ENCODE assay signal across 28 cellular contexts in genomic region chr10:111962951-111963350, GRCh38.
A peak's percentile ranks its signal among the peaks of the same experiment; 100 is the strongest.
DNase-seq lines count a peak whose midpoint lies in the region; TF ChIP-seq lines count a peak whose summit lies in the region.
"Had no signal": no experiment of that assay in that cellular context is flagged by ENCODE, and none has a peak within 500 bp of the region (broad histone marks: within the 10 kb centered on the region; RNA-seq: fewer than 3 reads in every experiment).

No MANE protein-coding gene starts in this region.

- DNase-seq in LNCaP clone FGC (ENCODE audit: low read depth) (peak; percentile 93), pons (ENCODE audit: low spot score) (no peak), GOT3 (lab: John Stamatoyannopoulos, UW) (no peak)
- DNase-seq: 8988T; ACHN; AML-193; BE2C; C1 segment of cervical spinal cord; Caco-2; Calu3; CD4-positive, alpha-beta memory T cell; CD4-positive, alpha-beta T cell; CD4-positive, CD25-positive, alpha-beta regulatory T cell; CD8-positive, alpha-beta memory T cell; CD8-positive, alpha-beta T cell; COR-L47; DMS 273 treated with DMSO at 0.1 percent for 48 hours; DMS153; DMS53; DMS79; DMS79 treated with DMSO at 0.1 percent for 48 hours; DND-41; EL had no signal

- no peak overlapping the region for H3K4me3 ChIP-seq in LNCaP clone FGC (ENCODE audit: low read depth, low read length)
- H3K4me3 ChIP-seq: A549; BLaER1; BLaER1 treated with 17β-estradiol and CSF1 and Interleukin-3, amounts not matched to agents 10 nM and 100 nM had no signal

- H3K27ac ChIP-seq in VCaP = peak overlapping the region; percentile 45; the same call in 1 of the 2 replicates
- H3K27ac ChIP-seq: 22Rv1; A549; BLaER1; BLaER1 treated with 17β-estradiol and CSF1 and Interleukin-3, amounts not matched to agents 10 nM and 100 nM had no signal

- TF ChIP-seq CTCF in LNCaP clone FGC (IDR thresholded peaks at IDR 0.05; ENCODE audit: control insufficient read depth, extremely low read depth, insufficient read depth) = no peak
- TF ChIP-seq CTCF in VCaP (conservative IDR thresholded peaks at IDR 0.05) = no peak
